15 cellular contexts compared by ENCODE assay signal in genomic region chrX:100083146-100083715, GRCh38.
A peak's percentile ranks its signal among the peaks of the same experiment; 100 is the strongest.
DNase-seq lines count a peak whose midpoint lies in the region; ATAC-seq and TF ChIP-seq lines count a peak whose summit lies in the region.
"Had no signal": no experiment of that assay in that cellular context is flagged by ENCODE, and none has a peak within 500 bp of the region (broad histone marks: within the 10 kb centered on the region; RNA-seq: fewer than 3 reads in every experiment).

No MANE protein-coding gene starts in this region.

- intact Hi-C loops in MCF 10A (cut with micrococcal nuclease) (no loop called here), breast epithelium (cut with DNase I; ENCODE audit: low total_unique reads) (no loop called here)

- ATAC-seq in GM18907 (IDR thresholded peaks at IDR 0.05; ENCODE audit: unreplicated experiment), result no peak
- no peak for ATAC-seq in GM19023 (IDR thresholded peaks at IDR 0.05; ENCODE audit: unreplicated experiment)
- ATAC-seq: K562 had no signal

- no peak for TF ChIP-seq POLR2A in breast epithelium (IDR thresholded peaks at IDR 0.05)

- H3K27ac ChIP-seq in breast epithelium, result no peak overlapping the region

- TF ChIP-seq CTCF in MCF 10A (IDR thresholded peaks at IDR 0.05; ENCODE audit: unreplicated experiment) (no peak), breast epithelium (IDR thresholded peaks at IDR 0.05) (no peak)

- H3K4me3 Mint-ChIP-seq in MCF 10A (ENCODE audit: unreplicated experiment), result no peak overlapping the region

- H3K27ac Mint-ChIP-seq in MCF 10A (ENCODE audit: low read depth, unreplicated experiment), result no peak overlapping the region

- H3K4me1 ChIP-seq in breast epithelium, result no peaks in the 10 kb centered on the region

- BruUV-seq in MCF 10A (replicated peaks; lab: Mats Ljungman, UMichigan), result no TSS peak

- H3K36me3 ChIP-seq in breast epithelium, result no peaks in the 10 kb centered on the region

- no peaks in the 10 kb centered on the region for H3K9me3 ChIP-seq in breast epithelium

- no peaks in the 10 kb centered on the region for H3K36me3 Mint-ChIP-seq in MCF 10A (ENCODE audit: insufficient read depth, unreplicated experiment)

- POLR2A ChIA-PET in MCF 10A (lab: Yijun Ruan, JAX), result interaction anchor here (0.5 to 0.7 kb wide), 2 partner anchors 12 to 94 kb away, joined by 4 read pairs; no protein-coding TSS in a partner anchor

- no peak overlapping the region for H3K4me3 ChIP-seq in breast epithelium
- H3K4me3 ChIP-seq: K562 had no signal

- DNase-seq in MCF 10A (ENCODE audit: unreplicated experiment), result peak; percentile 24
- no peak for DNase-seq in breast epithelium (ENCODE audit: low spot score in 2 of 2)
- peak; percentile 42 for DNase-seq in ecto neural progenitor cell (ENCODE audit: low spot score)
- DNase-seq in kidney tubule cell (ENCODE audit: low spot score), result peak; percentile 66
- DNase-seq in DMS153 treated with DMSO at 0.1 percent for 48 hours (lab: John Stamatoyannopoulos, UW; ENCODE audit: unreplicated experiment), result no peak
- no peak for DNase-seq in HK-2 (ENCODE audit: unreplicated experiment)
- DNase-seq: C1 segment of cervical spinal cord, HCEC 1CT, MV-4-11, NCI-H1436, NCI-H2029, NCI-H510A treated with DMSO at 0.1 percent for 48 hours had no signal

- peaks cover 27% of the 10 kb centered on the region for H3K27me3 Mint-ChIP-seq in MCF 10A (ENCODE audit: insufficient read depth, unreplicated experiment)

- CTCF ChIA-PET in MCF 10A (lab: Yijun Ruan, JAX), result interaction anchor here (0.7 to 0.8 kb wide), 3 partner anchors 13 to 881 kb away, joined by 3 read pairs; no protein-coding TSS in a partner anchor

- H3K27me3 ChIP-seq in breast epithelium, result peaks cover 0 to 37% of the 10 kb centered on the region in 2 donors

- peaks cover 7% of the 10 kb centered on the region for H3K9me3 Mint-ChIP-seq in MCF 10A (ENCODE audit: unreplicated experiment)

- peaks cover 24% of the 10 kb centered on the region for H3K4me1 Mint-ChIP-seq in MCF 10A (ENCODE audit: insufficient read depth, unreplicated experiment)

Comparison
In these comparisons a context has a peak if more than half of its experiments do, and no peak if none do; other contexts are left out.
1. DNase-seq: peak in MCF 10A (single experiment), ecto neural progenitor cell (single experiment) and kidney tubule cell (single experiment); none in breast epithelium (0 of 2), DMS153 treated with DMSO at 0.1 percent for 48 hours (single experiment) and HK-2 (single experiment).